In the genomic region with DNA sequence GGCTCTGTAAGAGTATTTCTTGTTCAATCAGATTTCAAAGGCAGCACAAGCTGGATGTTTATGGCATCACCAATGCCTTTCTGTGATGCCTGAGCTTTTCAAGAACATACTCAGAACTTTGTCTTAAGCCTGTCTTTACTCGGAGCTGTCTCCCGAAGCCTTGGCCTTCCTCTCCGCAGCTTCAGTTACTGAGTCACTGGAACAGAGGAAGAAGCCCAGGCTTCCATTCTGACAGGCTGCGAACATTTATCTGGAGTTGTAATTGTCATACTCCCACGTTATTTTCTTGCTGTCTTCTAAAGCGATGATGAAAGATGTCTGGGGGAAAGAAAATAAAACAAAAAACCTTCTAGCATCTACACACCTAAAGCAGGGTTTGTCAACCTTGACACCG, we compare ENCODE assay signal across 11 cellular contexts. TPM values are rescaled to one million over a fixed set of nuclear protein-coding genes. Genes with fewer than 3 reads are reported as not detected.
DNase-seq lines count a peak whose midpoint lies in the region; TF ChIP-seq lines count a peak whose summit lies in the region.
"Had no signal": no experiment of that assay in that cellular context is flagged by ENCODE, and none has a peak within 500 bp of the region (broad histone marks: within the 10 kb centered on the region; RNA-seq: fewer than 3 reads in every experiment).

No MANE protein-coding gene starts in this region.

- H2BK15ac ChIP-seq in neuronal stem cell (ENCODE audit: low read length), result no peak overlapping the region

- no peak overlapping the region for H2BK120ac ChIP-seq in neuronal stem cell (ENCODE audit: low read depth, low read length)

- peaks cover 61% of the 10 kb centered on the region for H3K79me2 ChIP-seq in hepatocyte

- no peak for TF ChIP-seq POLR2A in testis (IDR thresholded peaks at IDR 0.05)

- H3K4me3 ChIP-seq in adipocyte (ENCODE audit: low read length) (peak overlapping the region; percentile 17), hepatocyte (no peak overlapping the region), skeletal muscle satellite cell (ENCODE audit: low read length) (no peak overlapping the region), testis (no peak overlapping the region), neuronal stem cell (ENCODE audit: low read length in 2 of 2) (no peak overlapping the region)
- H3K4me3 ChIP-seq: body of pancreas had no signal

- H3K9ac ChIP-seq in adipocyte (ENCODE audit: low read length) (peak overlapping the region; percentile 65), skeletal muscle satellite cell (ENCODE audit: low read depth, low read length) (no peak overlapping the region), neuronal stem cell (ENCODE audit: low read depth, low read length, poor library complexity) (no peak overlapping the region)
- H3K9ac ChIP-seq: parathyroid adenoma had no signal

- 54% methylated on average over 7 of the region's 7 CpGs for WGBS in hepatocyte (ENCODE audit: low lambda C conversion rate, missing lambda C conversion rate)
- WGBS in testis, 2 donors, result 55 to 79% methylated on average over 7 of the region's 7 CpGs
- WGBS in neuronal stem cell (ENCODE audit: extremely low coverage in 2 of 2, insufficient read length in 2 of 2, insufficient replicate concordance in 1 of 2), 2 donors, result no CpG with 5 or more reads among the region's 7 CpGs

- no peaks in the 10 kb centered on the region for H3K36me3 ChIP-seq in adipocyte (ENCODE audit: control insufficient read depth, insufficient read depth, low read length, severe bottlenecking)
- no peaks in the 10 kb centered on the region for H3K36me3 ChIP-seq in hepatocyte (replicated peaks; ENCODE audit: insufficient read depth, low read depth)
- no peaks in the 10 kb centered on the region for H3K36me3 ChIP-seq in skeletal muscle satellite cell (ENCODE audit: insufficient read depth, low read length)
- no peaks in the 10 kb centered on the region for H3K36me3 ChIP-seq in testis (ENCODE audit: low read depth, missing control alignments)
- H3K36me3 ChIP-seq in neuronal stem cell (replicated peaks in 1 of 2; ENCODE audit: control insufficient read depth in 2 of 2, insufficient read depth in 2 of 2, low read length in 2 of 2), result no peaks in the 10 kb centered on the region

- peaks cover 77% of the 10 kb centered on the region for H3K4me1 ChIP-seq in adipocyte (ENCODE audit: control insufficient read depth, insufficient read depth, low read length)
- peaks cover 59% of the 10 kb centered on the region for H3K4me1 ChIP-seq in hepatocyte (ENCODE audit: insufficient read depth)
- peaks cover 54% of the 10 kb centered on the region for H3K4me1 ChIP-seq in skeletal muscle satellite cell (ENCODE audit: control insufficient read depth, insufficient read depth, low read length)
- H3K4me1 ChIP-seq in testis, result peaks cover 27% of the 10 kb centered on the region
- peaks cover 16 to 25% of the 10 kb centered on the region in 2 donors for H3K4me1 ChIP-seq in neuronal stem cell (ENCODE audit: control insufficient read depth in 2 of 2, insufficient read depth in 1 of 2, low read depth in 1 of 2, low read length in 2 of 2)

- no peak overlapping the region for H3K14ac ChIP-seq in neuronal stem cell (ENCODE audit: low read length)

- H3K4ac ChIP-seq in neuronal stem cell (ENCODE audit: low read length), result no peak overlapping the region

- H3K27me3 ChIP-seq in adipocyte (replicated peaks; ENCODE audit: control insufficient read depth, insufficient read depth, low read length), result no peaks in the 10 kb centered on the region
- H3K27me3 ChIP-seq in hepatocyte, result no peaks in the 10 kb centered on the region
- no peaks in the 10 kb centered on the region for H3K27me3 ChIP-seq in skeletal muscle satellite cell (ENCODE audit: control insufficient read depth, insufficient read depth, low read length)
- no peaks in the 10 kb centered on the region for H3K27me3 ChIP-seq in testis
- H3K27me3 ChIP-seq in neuronal stem cell (ENCODE audit: control insufficient read depth in 3 of 3, insufficient read depth in 3 of 3, low read depth in 1 of 3, low read length in 3 of 3), result no peaks in the 10 kb centered on the region
- H3K27me3 ChIP-seq: body of pancreas had no signal

- H3K4me2 ChIP-seq in hepatocyte (peak overlapping the region; percentile 20), skeletal muscle satellite cell (ENCODE audit: low read length) (peak overlapping the region; percentile 4), neuronal stem cell (ENCODE audit: insufficient read depth, low read length, poor library complexity, severe bottlenecking) (no peak overlapping the region)

- H3K18ac ChIP-seq in neuronal stem cell (ENCODE audit: low read length), result no peak overlapping the region

- no peak overlapping the region for H2AK5ac ChIP-seq in neuronal stem cell (ENCODE audit: low read depth, low read length)

- DNase-seq in EL (peak; percentile 76), adipocyte (ENCODE audit: low read depth) (peak; percentile 89), hepatocyte (ENCODE audit: low spot score) (peak; percentile 72), testis (no peak), neuronal stem cell (ENCODE audit: low spot score) (no peak), SHP77 (lab: John Stamatoyannopoulos, UW) (no peak)
- no peak for DNase-seq in activated CD4-positive, alpha-beta T cell treated with anti-CD3 and anti-CD28 coated beads, Interleukin-2, amount 50 U/mL, for 1 hour
- DNase-seq: DMS153 had no signal

- no peaks in the 10 kb centered on the region for H3K9me2 ChIP-seq in hepatocyte (replicated peaks; ENCODE audit: insufficient read depth)

- H4K8ac ChIP-seq in neuronal stem cell (ENCODE audit: low read depth, low read length), result no peak overlapping the region

- TF ChIP-seq CTCF in hepatocyte (IDR thresholded peaks at IDR 0.05; ENCODE audit: poor library complexity), result no peak
- TF ChIP-seq CTCF in testis (IDR thresholded peaks at IDR 0.05), result no peak

- peaks cover 6% of the 10 kb centered on the region for H3K79me1 ChIP-seq in neuronal stem cell (ENCODE audit: low read depth, low read length)

- intact Hi-C loops in testis (cut with DNase I; ENCODE audit: low total_unique reads), result no loop called here

- H2AFZ ChIP-seq in hepatocyte, result no peak overlapping the region
- H2AFZ ChIP-seq in neuronal stem cell (ENCODE audit: low read length), result no peak overlapping the region
- H2AFZ ChIP-seq: parathyroid adenoma had no signal

- H3K23ac ChIP-seq in neuronal stem cell (ENCODE audit: low read depth, low read length, poor library complexity), result no peak overlapping the region

- H3K9me3 ChIP-seq in adipocyte (ENCODE audit: control insufficient read depth, low read length), result no peaks in the 10 kb centered on the region
- H3K9me3 ChIP-seq in hepatocyte (ENCODE audit: low read depth), result no peaks in the 10 kb centered on the region
- H3K9me3 ChIP-seq in skeletal muscle satellite cell (replicated peaks; ENCODE audit: low read length), result no peaks in the 10 kb centered on the region
- no peaks in the 10 kb centered on the region for H3K9me3 ChIP-seq in testis
- no peaks in the 10 kb centered on the region for H3K9me3 ChIP-seq in neuronal stem cell (replicated peaks in 1 of 2; ENCODE audit: control insufficient read depth in 2 of 2, insufficient read depth in 1 of 2, low read depth in 1 of 2, low read length in 2 of 2)
- H3K9me3 ChIP-seq: body of pancreas had no signal

- peak overlapping the region; percentile 95 for H3K27ac ChIP-seq in hepatocyte
- peak overlapping the region in 1 of 2 donors; percentile 68 for H3K27ac ChIP-seq in testis
- no peak overlapping the region for H3K27ac ChIP-seq in neuronal stem cell (replicated peaks; ENCODE audit: low read length)

- H4K91ac ChIP-seq in neuronal stem cell (ENCODE audit: low read depth, low read length, poor library complexity), result no peak overlapping the region

- no peak overlapping the region for H2BK5ac ChIP-seq in neuronal stem cell (ENCODE audit: low read length)

- H2BK12ac ChIP-seq in neuronal stem cell (ENCODE audit: low read length), result no peak overlapping the region

- H4K20me1 ChIP-seq in hepatocyte (ENCODE audit: insufficient read depth, poor library complexity, severe bottlenecking), result no peaks in the 10 kb centered on the region

RNA-seq across cellular contexts. Expression of gene GRK5, which starts 43.9 kb away (rescaled TPM):
- total RNA-seq in hepatocyte, result 19.9 and 20.5 TPM in 2 replicates
- polyA plus RNA-seq in hepatocyte, result 7.6 and 8.7 TPM in 2 replicates
- total RNA-seq in skeletal muscle satellite cell (2012; rRNA removed), result 5.1 and 6.8 TPM in 2 replicates
- total RNA-seq in testis, result 1 to 10 TPM; 4.5 to 5.5 TPM
- 10.3 TPM for polyA plus RNA-seq in testis (ENCODE audit: insufficient read depth, low read depth, low replicate concordance)
- 10.4 TPM for polyA plus RNA-seq in neuronal stem cell (2013, experiment 1 of 2)
- 10.9 TPM for polyA plus RNA-seq in neuronal stem cell (2013, experiment 2 of 2)

Comparison
In these comparisons a context has a peak if more than half of its experiments do, and no peak if none do; other contexts are left out.
1. DNase-seq: peak in EL (single experiment), adipocyte (single experiment) and hepatocyte (single experiment); none in testis (single experiment), neuronal stem cell (single experiment), SHP77 (0 of 2) and activated CD4-positive, alpha-beta T cell treated with anti-CD3 and anti-CD28 coated beads, Interleukin-2, amount 50 U/mL, for 1 hour (single experiment).